Comparison of ENCODE assay signal across 22 cellular contexts in genomic region chr10:48651839-48652238, GRCh38. TPM values are rescaled to one million over a fixed set of nuclear protein-coding genes. Genes with fewer than 3 reads are reported as not detected.
DNase-seq lines count a peak whose midpoint lies in the region; ATAC-seq and TF ChIP-seq lines count a peak whose summit lies in the region.
"Had no signal": no experiment of that assay in that cellular context is flagged by ENCODE, and none has a peak within 500 bp of the region (broad histone marks: within the 10 kb centered on the region; RNA-seq: fewer than 3 reads in every experiment).

No MANE protein-coding gene starts in this region.

- no peak overlapping the region for H3K4me3 Mint-ChIP-seq in naive thymus-derived CD8-positive, alpha-beta T cell
- H3K4me3 Mint-ChIP-seq: H9 had no signal

- H3K4me2 ChIP-seq in SK-N-SH, result 0 out of 2 replicates have a peak overlapping the region, but pooled peaks have one; percentile 99
- H3K4me2 ChIP-seq: KMS-11 had no signal

- H3K9me3 Mint-ChIP-seq in naive thymus-derived CD8-positive, alpha-beta T cell, result peaks cover 0 to 2% (median 0%) of the 10 kb centered on the region in 9 donors
- H3K9me3 Mint-ChIP-seq: H9 had no signal

- H4K20me1 ChIP-seq in SK-N-SH (ENCODE audit: insufficient read depth), result no peaks in the 10 kb centered on the region

- no peak overlapping the region for H3K27ac Mint-ChIP-seq in naive thymus-derived CD8-positive, alpha-beta T cell
- H3K27ac Mint-ChIP-seq: H9 had no signal

- H3K27ac ChIP-seq in SK-N-SH (ENCODE audit: low read depth in 2 of 2, low read length in 1 of 2) (no peak overlapping the region), angular gyrus (ENCODE audit: low read depth, low read length) (peak overlapping the region; percentile 4), layer of hippocampus (ENCODE audit: low read depth, low read length) (peak overlapping the region; percentile 39), thoracic aorta (no peak overlapping the region), lower lobe of right lung (no peak overlapping the region)
- H3K27ac ChIP-seq: GM23248, KMS-11 had no signal

- 92% methylated on average over 4 of the region's 4 CpGs for WGBS in SK-N-SH (ENCODE audit: low lambda C conversion rate)

- POLR2A ChIA-PET in SK-N-SH (lab: Yijun Ruan, JAX), result no interaction called here
- POLR2A ChIA-PET in naive thymus-derived CD8-positive, alpha-beta T cell (lab: Charles Lee), result no interaction called here

- TF ChIP-seq CTCF in SK-N-SH (IDR thresholded peaks at IDR 0.05) (no peak), thoracic aorta (IDR thresholded peaks at IDR 0.05) (no peak), lower lobe of right lung (IDR thresholded peaks at IDR 0.05) (no peak)

- no peaks in the 10 kb centered on the region for H3F3A ChIP-seq in SK-N-SH (replicated peaks; ENCODE audit: insufficient read depth)

- H3K36me3 Mint-ChIP-seq in naive thymus-derived CD8-positive, alpha-beta T cell, result no peaks in the 10 kb centered on the region
- H3K36me3 Mint-ChIP-seq: CD14-positive monocyte had no signal

- H3K9me3 ChIP-seq in SK-N-SH (no peaks in the 10 kb centered on the region), thoracic aorta (no peaks in the 10 kb centered on the region), lower lobe of right lung (no peaks in the 10 kb centered on the region)

- H3K9me2 ChIP-seq in SK-N-SH, result no peaks in the 10 kb centered on the region

- peaks cover 13 to 36% (median 33%) of the 10 kb centered on the region in 5 donors for H3K27me3 Mint-ChIP-seq in naive thymus-derived CD8-positive, alpha-beta T cell

- H3K4me1 ChIP-seq in SK-N-SH (ENCODE audit: control insufficient read depth in 1 of 2, insufficient read depth in 2 of 2, low read depth in 1 of 2, low read length in 1 of 2) (peaks cover 5 to 14% of the 10 kb centered on the region in 2 experiments; a peak in 2 of 4 replicates), thoracic aorta (ENCODE audit: control insufficient read depth in 1 of 2, low read depth in 2 of 2) (peaks cover 3 to 5% of the 10 kb centered on the region in 2 donors), lower lobe of right lung (peaks cover 17% of the 10 kb centered on the region)

- peaks cover 6 to 14% (median 7%) of the 10 kb centered on the region in 4 donors for H3K4me1 Mint-ChIP-seq in naive thymus-derived CD8-positive, alpha-beta T cell

- H3K27me3 ChIP-seq in SK-N-SH (ENCODE audit: insufficient read depth) (no peaks in the 10 kb centered on the region), layer of hippocampus (ENCODE audit: control insufficient read depth, insufficient read depth, low read length) (no peaks in the 10 kb centered on the region), thoracic aorta (replicated peaks; ENCODE audit: insufficient read depth) (no peaks in the 10 kb centered on the region), lower lobe of right lung (ENCODE audit: low read depth) (no peaks in the 10 kb centered on the region)

- no peak for TF ChIP-seq EP300 in SK-N-SH (IDR thresholded peaks at IDR 0.05; ENCODE audit: borderline replicate concordance in 1 of 2, low read depth in 1 of 2, low read length in 1 of 2)

- intact Hi-C loops in lower lobe of right lung (cut with DNase I), result no loop called here

- CTCF ChIA-PET in SK-N-SH (lab: Yijun Ruan, JAX), result interaction anchor here (0.8 to 14.1 kb wide), 3 partner anchors 13 to 98 kb away, joined by 3 to 662 read pairs (median 4); no protein-coding TSS in a partner anchor

- H3K79me2 ChIP-seq in SK-N-SH (ENCODE audit: insufficient read depth), result peaks cover 52% of the 10 kb centered on the region; the same call in 1 of the 2 replicates

- TF ChIP-seq RAD21 in SK-N-SH (IDR thresholded peaks at IDR 0.05; ENCODE audit: low read length), result no peak

- H3K36me3 ChIP-seq in SK-N-SH (replicated peaks in 1 of 2; ENCODE audit: control insufficient read depth in 1 of 2, insufficient read depth in 2 of 2, low read length in 1 of 2), result peaks cover 0 to 10% of the 10 kb centered on the region in 2 experiments
- H3K36me3 ChIP-seq in thoracic aorta, result no peaks in the 10 kb centered on the region
- no peaks in the 10 kb centered on the region for H3K36me3 ChIP-seq in lower lobe of right lung

- H3K9ac ChIP-seq in SK-N-SH, result no peak overlapping the region; the same call in 1 of the 2 replicates
- H3K9ac ChIP-seq: GM23248, KMS-11 had no signal

- H3K4me3 ChIP-seq in SK-N-SH (ENCODE audit: low read depth in 2 of 2, low read length in 1 of 2), result no peak overlapping the region; a peak in 1 of 4 replicates
- peak overlapping the region; percentile 7 for H3K4me3 ChIP-seq in thoracic aorta
- no peak overlapping the region for H3K4me3 ChIP-seq in lower lobe of right lung
- H3K4me3 ChIP-seq: GM23248 had no signal

- ATAC-seq in SK-N-SH treated with all-trans-retinoic acid at 6 μM for 48 hours (no peak), thoracic aorta (ENCODE audit: insufficient number of reproducible peaks, low FRiP score, low read depth) (no peak), lower lobe of right lung (no peak)
- no peak for ATAC-seq in naive thymus-derived CD8-positive, alpha-beta T cell
- ATAC-seq: Panc1 had no signal

- H2AFZ ChIP-seq in SK-N-SH (ENCODE audit: low read depth), result no peak overlapping the region
- H2AFZ ChIP-seq: GM23248 had no signal

- DNase-seq in SK-N-SH (no peak), thoracic aorta (ENCODE audit: low spot score) (no peak), lower lobe of right lung (no peak), ureter (ENCODE audit: low spot score) (no peak)
- no peak for DNase-seq in naive thymus-derived CD8-positive, alpha-beta T cell
- DNase-seq: 8988T, AML-193, DMS79, GM23248, H9, NCI-H1694, NCI-H2081 treated with DMSO at 0.1 percent for 48 hours, NCI-H2171 treated with DMSO at 0.1 percent for 48 hours, NCI-H524 treated with DMSO at 0.1 percent for 48 hours, NCI-H82 had no signal

TF ChIP-seq in SK-N-SH, 30 proteins besides CTCF, POLR2A, EP300 and RAD21 (continues in another document):
- TF ChIP-seq NFIC (IDR thresholded peaks at IDR 0.05; ENCODE audit: borderline replicate concordance), result no peak
- TF ChIP-seq ELF1 (IDR thresholded peaks at IDR 0.05), result no peak
- TF ChIP-seq TAF1 (IDR thresholded peaks at IDR 0.05; ENCODE audit: borderline replicate concordance, low read depth, low read length), result no peak
- no peak for TF ChIP-seq MAX (IDR thresholded peaks at IDR 0.05; ENCODE audit: low read depth)
- no peak for TF ChIP-seq USF2 (IDR thresholded peaks at IDR 0.05; ENCODE audit: borderline replicate concordance, low read depth, low read length)

TF ChIP-seq in SK-N-SH treated with all-trans-retinoic acid at 6 μM for 48 hours, 23 proteins besides CTCF, POLR2A, EP300 and RAD21:
- no peak for TF ChIP-seq ZFP3 (CRISPR knock-in tag; IDR thresholded peaks at IDR 0.05)
- TF ChIP-seq TCF4 (CRISPR knock-in tag; IDR thresholded peaks at IDR 0.05; ENCODE audit: borderline replicate concordance), result no peak
- TF ChIP-seq TOX (CRISPR knock-in tag; IDR thresholded peaks at IDR 0.05; ENCODE audit: borderline replicate concordance), result no peak
- no peak for TF ChIP-seq BACH2 (CRISPR knock-in tag; IDR thresholded peaks at IDR 0.05; ENCODE audit: borderline replicate concordance)
- no peak for TF ChIP-seq ZC3H10 (CRISPR knock-in tag; IDR thresholded peaks at IDR 0.05)
- TF ChIP-seq SNAI2 (CRISPR knock-in tag; IDR thresholded peaks at IDR 0.05), result no peak
- TF ChIP-seq ESRRG (CRISPR knock-in tag; IDR thresholded peaks at IDR 0.05), result no peak
- no peak for TF ChIP-seq ISL1 (CRISPR knock-in tag; IDR thresholded peaks at IDR 0.05)
- TF ChIP-seq TSHZ2 (CRISPR knock-in tag; IDR thresholded peaks at IDR 0.05), result no peak
- no peak for TF ChIP-seq ARNTL (CRISPR knock-in tag; IDR thresholded peaks at IDR 0.05; ENCODE audit: borderline replicate concordance, low read depth)
- no peak for TF ChIP-seq ZNF565 (CRISPR knock-in tag; conservative IDR thresholded peaks at IDR 0.05; ENCODE audit: low read depth)
- TF ChIP-seq OSR1 (CRISPR knock-in tag; IDR thresholded peaks at IDR 0.05), result no peak
- no peak for TF ChIP-seq ZNF8 (CRISPR knock-in tag; IDR thresholded peaks at IDR 0.05)

RNA-seq across cellular contexts. Expression of gene WDFY4, which starts 32.8 kb away (rescaled TPM):
- not detected in 2 replicates for polyA plus RNA-seq in SK-N-SH (2012; rRNA removed)
- polyA plus RNA-seq in SK-N-SH (2012; cell fraction: cytosol; rRNA removed), result not detected in 2 replicates
- polyA plus RNA-seq in SK-N-SH (2012; cell fraction: nucleus; rRNA removed), result not detected in 2 replicates
- total RNA-seq in thoracic aorta (10 to 100 TPM; 10.0 to 14.9 TPM), lower lobe of right lung (44.4 TPM), ureter (7.0 TPM)
- total RNA-seq in naive thymus-derived CD8-positive, alpha-beta T cell, result 1 to 10 TPM; 8.2 to 8.5 TPM
- polyA plus RNA-seq in naive thymus-derived CD8-positive, alpha-beta T cell, result under 1 TPM in 2 of 3 donors, not detected in 1; 0.04 to 0.35 TPM
- total RNA-seq: GM23248, H9 had no signal
- polyA plus RNA-seq: AG04450, GM23248 had no signal

RNA-seq across cellular contexts. Expression of gene ARHGAP22, which starts 47.0 kb away (rescaled TPM):
- polyA plus RNA-seq in SK-N-SH (2012; rRNA removed), result 12.4 and 13.8 TPM in 2 replicates
- polyA plus RNA-seq in SK-N-SH (2012; cell fraction: cytosol; rRNA removed), result 9.9 and 11.6 TPM in 2 replicates
- 35.6 and 42.2 TPM in 2 replicates for polyA plus RNA-seq in SK-N-SH (2012; cell fraction: nucleus; rRNA removed)
- total RNA-seq in thoracic aorta, result 10 to 100 TPM; 15.4 to 24.8 TPM
- under 1 TPM in 1 of 2 experiments, not detected in 1; 0.88 TPM for total RNA-seq in naive thymus-derived CD8-positive, alpha-beta T cell
- polyA plus RNA-seq in naive thymus-derived CD8-positive, alpha-beta T cell, result not detected
- total RNA-seq in lower lobe of right lung, result 9.6 TPM
- total RNA-seq in ureter, result 4.6 TPM

Comparison
In these comparisons a context has a peak if more than half of its experiments do, and no peak if none do; other contexts are left out.
1. H3K27ac ChIP-seq: peak in angular gyrus (single experiment) and layer of hippocampus (single experiment); none in SK-N-SH (0 of 2), thoracic aorta (0 of 2) and lower lobe of right lung (single experiment).